Comparison of ENCODE assay signal across 8 cellular contexts in the genomic region with DNA sequence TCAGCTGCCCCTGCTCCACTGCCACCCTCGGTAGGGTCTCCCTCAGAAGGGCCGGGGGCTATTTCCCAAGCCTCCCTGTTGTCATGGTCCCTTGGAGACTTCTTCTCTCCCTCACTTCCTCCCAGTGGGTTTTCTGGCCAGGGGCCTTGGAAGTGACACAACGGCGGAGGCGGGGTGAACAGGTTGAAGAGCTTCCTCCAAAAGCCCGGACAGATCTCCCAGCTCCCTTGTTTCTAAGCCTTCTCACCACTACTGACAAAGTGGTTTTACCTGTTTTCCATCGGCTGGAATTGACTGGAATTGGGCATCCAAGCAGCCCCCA. TPM values are rescaled to one million over a fixed set of nuclear protein-coding genes. Genes with fewer than 3 reads are reported as not detected.
DNase-seq lines count a peak whose midpoint lies in the region; ATAC-seq and TF ChIP-seq lines count a peak whose summit lies in the region.

No MANE protein-coding gene starts in this region.

- H3K4me3 ChIP-seq in HUES6 (ENCODE audit: low read depth, low read length) (no peak overlapping the region), heart right ventricle (peak overlapping the region in 5 of 10 donors; percentile 2 to 11 (median 10)), spleen (peak overlapping the region in 3 of 8 donors; percentile 6 to 52 (median 12))

- H3K27me3 ChIP-seq in HUES6 (ENCODE audit: control insufficient read depth, insufficient read depth, low read length) (no peaks in the 10 kb centered on the region), heart right ventricle (no peaks in the 10 kb centered on the region), spleen (replicated peaks in 1 of 7) (no peaks in the 10 kb centered on the region)

- H3K9ac ChIP-seq in HUES6 (ENCODE audit: low read length): no peak overlapping the region

- H3K27ac ChIP-seq in HUES6 (ENCODE audit: low read depth, low read length) (peak overlapping the region; percentile 42; the same call in 1 of the 2 replicates), heart right ventricle (peak overlapping the region; percentile 20 to 93 (median 84)), spleen (peak overlapping the region; percentile 72 to 100 (median 98))

- peaks cover 14% of the 10 kb centered on the region; the same call in 1 of the 2 replicates for H3K36me3 ChIP-seq in HUES6 (ENCODE audit: control insufficient read depth, insufficient read depth, low read length)
- H3K36me3 ChIP-seq in heart right ventricle: peaks cover 0 to 67% (median 0%) of the 10 kb centered on the region in 9 donors
- H3K36me3 ChIP-seq in spleen: peaks cover 0 to 65% (median 5%) of the 10 kb centered on the region in 6 donors

- TF ChIP-seq CTCF in heart right ventricle (IDR thresholded peaks at IDR 0.05): no peak
- TF ChIP-seq CTCF in spleen (IDR thresholded peaks at IDR 0.05 in 8 of 11, conservative IDR thresholded peaks at IDR 0.05 in 3 of 11): no peak

- DNase-seq in UCSD-AML1 (lab: John Stamatoyannopoulos, UW; ENCODE audit: unreplicated experiment): peak; percentile 49
- no peak for DNase-seq in heart right ventricle
- DNase-seq in spleen: peak; percentile 92
- no peak for DNase-seq in iPS-NIHi11 (ENCODE audit: low spot score)
- DNase-seq in globus pallidus (ENCODE audit: low spot score): no peak
- no peak for DNase-seq in pons (ENCODE audit: low spot score)

- no peak for TF ChIP-seq POLR2A in spleen (IDR thresholded peaks at IDR 0.05)

- intact Hi-C loops in heart right ventricle (cut with DNase I) (loop anchor here in 2 of 10 donors (5.0 to 10.0 kb wide), 2 partner anchors 36 to 48 kb away; no protein-coding TSS in a partner anchor), spleen (cut with DNase I; ENCODE audit: low total_unique reads) (no loop called here)

- peak in 2 of 8 donors; percentile 5 for ATAC-seq in heart right ventricle
- ATAC-seq in GM21390 (IDR thresholded peaks at IDR 0.05; ENCODE audit: unreplicated experiment): no peak

- 31 to 32% methylated on average over 7 of the region's 7 CpGs for WGBS in heart right ventricle, 2 donors
- 11 to 26% (median 18%) methylated on average over 7 of the region's 7 CpGs for WGBS in spleen, 5 donors

- peaks cover 51% of the 10 kb centered on the region for H3K4me1 ChIP-seq in HUES6 (ENCODE audit: control insufficient read depth, insufficient read depth, low read length)
- H3K4me1 ChIP-seq in heart right ventricle: peaks cover 75 to 100% (median 100%) of the 10 kb centered on the region in 9 donors
- peaks cover 96 to 100% (median 100%) of the 10 kb centered on the region in 6 donors for H3K4me1 ChIP-seq in spleen

- no peaks in the 10 kb centered on the region for H3K9me3 ChIP-seq in HUES6 (ENCODE audit: control insufficient read depth, insufficient read depth, low read depth, low read length)
- no peaks in the 10 kb centered on the region for H3K9me3 ChIP-seq in heart right ventricle
- no peaks in the 10 kb centered on the region for H3K9me3 ChIP-seq in spleen

RNA-seq across cellular contexts. Expression of a gene that starts 14.5 kb away (rescaled TPM):
- total RNA-seq in heart right ventricle (100 to 1,000 TPM; 132 to 345 (median 189) TPM), spleen (1,000 to 10,000 TPM in 4 of 7 donors, 100 to 1,000 TPM in 3; 575 to 1,376 (median 1,013) TPM)
- polyA plus RNA-seq in heart right ventricle (100 to 1,000 TPM; 134 to 243 TPM), spleen (100 to 1,000 TPM in 1 of 3 donors, 10 to 100 TPM in 2; 59.8 to 166 (median 71.1) TPM)

Comparison
In these comparisons a context has a peak if more than half of its experiments do, and no peak if none do; other contexts are left out.
1. H3K27ac ChIP-seq: peak in every context shown above with its lines; median percentile 98 in spleen; 84 in heart right ventricle; 42 in HUES6.
2. DNase-seq: peak in UCSD-AML1 (single experiment) and spleen (single experiment); none in heart right ventricle (0 of 2), iPS-NIHi11 (single experiment), globus pallidus (single experiment) and pons (single experiment).